23 cellular contexts compared by ENCODE assay signal in genomic region chr9:100637787-100638186, GRCh38. TPM values are rescaled to one million over a fixed set of nuclear protein-coding genes. Genes with fewer than 3 reads are reported as not detected.
A peak's percentile ranks its signal among the peaks of the same experiment; 100 is the strongest.
DNase-seq lines count a peak whose midpoint lies in the region; ATAC-seq, FAIRE-seq and TF ChIP-seq lines count a peak whose summit lies in the region.
"Had no signal": no experiment of that assay in that cellular context is flagged by ENCODE, and none has a peak within 500 bp of the region (broad histone marks: within the 10 kb centered on the region; RNA-seq: fewer than 3 reads in every experiment).

No MANE protein-coding gene starts in this region.

- TF ChIP-seq POLR2A in K562 (conservative IDR thresholded peaks at IDR 0.05) = no peak

- H3K9ac ChIP-seq in K562 (ENCODE audit: insufficient read depth in 1 of 2, low read depth in 2 of 2, low read length in 2 of 2) (no peak overlapping the region), GM23248 (no peak overlapping the region)
- H3K9ac ChIP-seq: BLaER1 treated with 17β-estradiol and CSF1 and Interleukin-3, amounts not matched to agents 10 nM and 100 nM had no signal

- no peaks in the 10 kb centered on the region for H3K27me3 Mint-ChIP-seq in nephron progenitor cell (ENCODE audit: low read depth, poor library complexity)

- H3K4me2 ChIP-seq in K562 (ENCODE audit: insufficient read depth, low read length) = no peak overlapping the region
- H3K4me2 ChIP-seq in GM23248 (ENCODE audit: unreplicated experiment) = no peak overlapping the region
- H3K4me2 ChIP-seq: BLaER1 treated with 17β-estradiol and CSF1 and Interleukin-3, amounts not matched to agents 10 nM and 100 nM had no signal

- peaks cover 12% of the 10 kb centered on the region for H3K4me1 Mint-ChIP-seq in nephron progenitor cell
- H3K4me1 Mint-ChIP-seq: immature natural killer cell; naive thymus-derived CD4-positive, alpha-beta T cell; stimulated activated effector memory CD8-positive, alpha-beta T cell treated with anti-CD3 and anti-CD28 coated beads, Interleukin-12 subunit alpha, Interleukin-12 subunit beta, amount 100 ng/mL, for 72 hours had no signal

- H3F3A ChIP-seq in GM23248 (ENCODE audit: insufficient read depth) = no peaks in the 10 kb centered on the region

- intact Hi-C loops in K562 (cut with micrococcal nuclease) = no loop called here

- H3K36me3 ChIP-seq in K562 (ENCODE audit: control insufficient read depth, insufficient read depth, low read length) = no peaks in the 10 kb centered on the region
- H3K36me3 ChIP-seq in GM23248 (ENCODE audit: low read depth) = no peaks in the 10 kb centered on the region
- H3K36me3 ChIP-seq: BLaER1 treated with 17β-estradiol and CSF1 and Interleukin-3, amounts not matched to agents 10 nM and 100 nM; prostate gland; tibial artery had no signal

- peak; percentile 1 for DNase-seq in DMS53 treated with DMSO at 0.1 percent for 48 hours (lab: John Stamatoyannopoulos, UW; ENCODE audit: unreplicated experiment)
- peak; percentile 41 for DNase-seq in HT-29 (ENCODE audit: low spot score)
- DNase-seq in K562 (ENCODE audit: extremely low read depth in 1 of 4, low spot score in 3 of 4) = peak in 1 of 4 experiments; percentile 48
- DNase-seq in nephron progenitor cell = peak; percentile 44
- DNase-seq in HPDE6-E6E7 (ENCODE audit: extremely low spot score) = no peak
- no peak for DNase-seq in ureter (ENCODE audit: low spot score)
- DNase-seq in GM23248 = no peak
- DNase-seq: activated CD8-positive, alpha-beta T cell treated with anti-CD3 and anti-CD28 coated beads for 36 hours; activated T-cell treated with anti-CD3 and anti-CD28 coated beads, Interleukin-2, amount 50 U/mL, for 48 hours; DMS 273 treated with DMSO at 0.1 percent for 48 hours; GOT3; immature natural killer cell; naive thymus-derived CD4-positive, alpha-beta T cell; NCI-H2029; tibial artery had no signal

- H3K9me3 ChIP-seq in K562 (replicated peaks; ENCODE audit: control insufficient read depth, insufficient read depth, low read depth, low read length) (no peaks in the 10 kb centered on the region), GM23248 (ENCODE audit: low read depth) (no peaks in the 10 kb centered on the region)
- H3K9me3 ChIP-seq: prostate gland, tibial artery had no signal

- peak in 1 of 3 experiments; percentile 13; a peak in 1 of 6 replicates for TF ChIP-seq CTCF in K562 (IDR thresholded peaks at IDR 0.05 in 2 of 3, conservative IDR thresholded peaks at IDR 0.05 in 1 of 3; ENCODE audit: insufficient read depth in 2 of 3, low read depth in 1 of 3, low read length in 3 of 3)
- no peak for TF ChIP-seq CTCF in nephron progenitor cell (IDR thresholded peaks at IDR 0.05)

- H4K20me1 ChIP-seq in K562 (replicated peaks; ENCODE audit: control insufficient read depth, insufficient read depth, low read length) = no peaks in the 10 kb centered on the region
- H4K20me1 ChIP-seq in GM23248 (ENCODE audit: insufficient read depth) = no peaks in the 10 kb centered on the region
- H4K20me1 ChIP-seq: BLaER1 treated with 17β-estradiol and CSF1 and Interleukin-3, amounts not matched to agents 10 nM and 100 nM had no signal

- H3K27ac Mint-ChIP-seq in nephron progenitor cell = no peak overlapping the region
- H3K27ac Mint-ChIP-seq: activated CD8-positive, alpha-beta T cell treated with anti-CD3 and anti-CD28 coated beads for 36 hours; activated naive CD4-positive, alpha-beta T cell treated with anti-CD3 and anti-CD28 coated beads, Interleukin-2, amount 50 U/mL, for 72 hours; immature natural killer cell; naive thymus-derived CD4-positive, alpha-beta T cell; stimulated activated effector memory CD8-positive, alpha-beta T cell treated with anti-CD3 and anti-CD28 coated beads, Interleukin-12 subunit alpha, Interleukin-12 subunit beta, amount 100 ng/mL, for 72 hours had no signal

- H3K36me3 Mint-ChIP-seq in nephron progenitor cell (ENCODE audit: low read depth) = no peaks in the 10 kb centered on the region
- H3K36me3 Mint-ChIP-seq: stimulated activated effector memory CD8-positive, alpha-beta T cell treated with anti-CD3 and anti-CD28 coated beads, Interleukin-12 subunit alpha, Interleukin-12 subunit beta, amount 100 ng/mL, for 72 hours had no signal

- H3K27me3 ChIP-seq in K562 (ENCODE audit: control insufficient read depth in 2 of 2, insufficient read depth in 2 of 2, low read length in 2 of 2) (no peaks in the 10 kb centered on the region), GM23248 (replicated peaks; ENCODE audit: insufficient read depth) (no peaks in the 10 kb centered on the region)
- H3K27me3 ChIP-seq: BLaER1 treated with 17β-estradiol and CSF1 and Interleukin-3, amounts not matched to agents 10 nM and 100 nM; tibial artery had no signal

- H2AFZ ChIP-seq in K562 (ENCODE audit: low read depth, low read length) = 0 out of 2 replicates have a peak overlapping the region, but pooled peaks have one; percentile 39
- no peak overlapping the region for H2AFZ ChIP-seq in GM23248

- ATAC-seq in K562 = 0 out of 3 replicates have a peak, but pooled peaks have one; percentile 32
- ATAC-seq: activated CD8-positive, alpha-beta T cell treated with anti-CD3 and anti-CD28 coated beads for 36 hours; activated naive CD4-positive, alpha-beta T cell treated with anti-CD3 and anti-CD28 coated beads, Interleukin-2, amount 50 U/mL, for 72 hours; naive thymus-derived CD4-positive, alpha-beta T cell; Panc1; stimulated activated effector memory CD8-positive, alpha-beta T cell treated with anti-CD3 and anti-CD28 coated beads, Interleukin-12 subunit alpha, Interleukin-12 subunit beta, amount 100 ng/mL, for 72 hours had no signal

- H3K4me1 ChIP-seq in K562 (replicated peaks in 1 of 2; ENCODE audit: control insufficient read depth in 2 of 2, insufficient read depth in 2 of 2, low read length in 2 of 2) (no peaks in the 10 kb centered on the region), GM23248 (ENCODE audit: insufficient read depth) (no peaks in the 10 kb centered on the region)
- H3K4me1 ChIP-seq: BLaER1 treated with 17β-estradiol and CSF1 and Interleukin-3, amounts not matched to agents 10 nM and 100 nM; prostate gland; tibial artery had no signal

- no TSS peak for BruUV-seq in K562 (replicated peaks; lab: Mats Ljungman, UMichigan)

- no peaks in the 10 kb centered on the region for H3K9me2 ChIP-seq in GM23248 (ENCODE audit: insufficient read depth)

- no peak for FAIRE-seq in K562 (lab: Jason Lieb, UNC)
- FAIRE-seq: frontal cortex had no signal

- H3K4me3 Mint-ChIP-seq in nephron progenitor cell = no peak overlapping the region
- H3K4me3 Mint-ChIP-seq: activated CD8-positive, alpha-beta T cell treated with anti-CD3 and anti-CD28 coated beads for 36 hours; immature natural killer cell; naive thymus-derived CD4-positive, alpha-beta T cell; stimulated activated effector memory CD8-positive, alpha-beta T cell treated with anti-CD3 and anti-CD28 coated beads, Interleukin-12 subunit alpha, Interleukin-12 subunit beta, amount 100 ng/mL, for 72 hours had no signal

- no peaks in the 10 kb centered on the region for H3K9me1 ChIP-seq in K562 (ENCODE audit: control insufficient read depth, insufficient read depth, low read length)

- 0% methylated on average over 6 of the region's 6 CpGs for WGBS in K562 (ENCODE audit: insufficient coverage, low coverage, missing lambda C conversion rate)
- WGBS in GM23248 (ENCODE audit: low coverage in 1 of 2, low lambda C conversion rate in 2 of 2, missing lambda C conversion rate in 2 of 2), 2 experiments = 31 to 45% methylated on average over 6 of the region's 6 CpGs

- H3K4me3 ChIP-seq in K562 (no peak overlapping the region), GM23248 (no peak overlapping the region)
- H3K4me3 ChIP-seq: BLaER1 treated with 17β-estradiol and CSF1 and Interleukin-3, amounts not matched to agents 10 nM and 100 nM; lung; prostate gland; tibial artery had no signal

- H3K27ac ChIP-seq in K562 (ENCODE audit: extremely low read depth, low read depth, low read length) (no peak overlapping the region), GM23248 (no peak overlapping the region)
- H3K27ac ChIP-seq: BLaER1 treated with 17β-estradiol and CSF1 and Interleukin-3, amounts not matched to agents 10 nM and 100 nM; epithelial cell of prostate; prostate gland; tibial artery had no signal

- POLR2A ChIA-PET in K562 (lab: Yijun Ruan, JAX) = interaction anchor here (0.8 kb wide), 1 partner anchor 64 kb away, joined by 4 read pairs; no protein-coding TSS in a partner anchor

- H3K79me2 ChIP-seq in K562 (ENCODE audit: control insufficient read depth, insufficient read depth, low read length) (no peaks in the 10 kb centered on the region), GM23248 (ENCODE audit: insufficient read depth) (no peaks in the 10 kb centered on the region)

- in situ Hi-C loops in K562 (cut with MboI) = no loop called here
- in situ Hi-C loops in GM23248 (cut with MboI) = no loop called here

- H3K9me3 Mint-ChIP-seq in nephron progenitor cell = peaks cover 20% of the 10 kb centered on the region

- CTCF ChIA-PET in K562 (lab: Yijun Ruan, JAX; ENCODE audit: low intra/inter-chr PET ratio) = no interaction called here

- no peak for TF ChIP-seq RAD21 in K562 (CRISPR knock-in tag; conservative IDR thresholded peaks at IDR 0.05 in 1 of 2, IDR thresholded peaks at IDR 0.05 in 1 of 2)

- no peak for TF ChIP-seq EP300 in K562 (IDR thresholded peaks at IDR 0.05; ENCODE audit: low read length)

TF ChIP-seq in K562, 482 proteins besides CTCF, POLR2A, EP300 and RAD21 (continues in another document):
- TF ChIP-seq FOXA3 (CRISPR knock-in tag; conservative IDR thresholded peaks at IDR 0.05 in 1 of 2, IDR thresholded peaks at IDR 0.05 in 1 of 2) = peak; percentile 50 to 54; a peak in 3 of 4 replicates

RNA-seq across cellular contexts. Expression of gene CAVIN4, which starts 59.9 kb away (rescaled TPM):
- total RNA-seq in HT-29 (2014; rRNA removed; shearing (Covaris generic)) = 0.08 and 0.10 TPM in 2 replicates
- total RNA-seq in K562 (2011; cell fraction: chromatin; rRNA removed; ENCODE audit: low replicate concordance) = 0.28 and 0.90 TPM in 2 replicates
- total RNA-seq in K562 (2011; cell fraction: nucleolus; rRNA removed) = 0.17 and 0.26 TPM in 2 replicates
- 0.61 and 0.73 TPM in 2 replicates for total RNA-seq in K562 (2011; cell fraction: nucleoplasm; rRNA removed)
- 0.12 and 0.23 TPM in 2 replicates for total RNA-seq in K562 (2014; rRNA removed)
- total RNA-seq in K562 (2014; rRNA removed; fragmentation: Illumina TruSeq; extraction: Trizol) = 0.29 TPM in 2 replicates
- 0.25 and 0.30 TPM in 2 replicates for total RNA-seq in K562 (2015; rRNA removed; fragmentation: Illumina TruSeq; extraction: Trizol)
- total RNA-seq in K562 (2021) = 0.18 and 0.20 TPM in 2 replicates
- 0.05 and 0.11 TPM in 2 replicates for polyA plus RNA-seq in K562 (2011; rRNA removed)
- polyA plus RNA-seq in K562 (2011; cell fraction: cytosol; rRNA removed) = 0.04 TPM in 1 of 2 replicates, not detected in the other
- polyA plus RNA-seq in K562 (2011; cell fraction: nucleus; rRNA removed) = 0.14 and 0.20 TPM in 2 replicates
- polyA plus RNA-seq in K562 (2012) = 0.16 and 0.18 TPM in 2 replicates
- polyA plus RNA-seq in K562 (2014; fragmentation: Illumina TruSeq; extraction: Trizol) = 0.19 and 0.27 TPM in 2 replicates
- under 1 TPM; 0.06 TPM for polyA plus RNA-seq in K562 (2014; fragmentation: Nextera tagmentation; extraction: Ambion mirVana)
- 0.08 and 0.11 TPM in 2 replicates for polyA plus RNA-seq in K562 (2014; rRNA removed)
- 0.18 and 0.33 TPM in 2 replicates for polyA minus RNA-seq in K562 (2011; rRNA and poly(A)+ RNA removed)
- not detected in 2 replicates for polyA minus RNA-seq in K562 (2011; cell fraction: cytosol; rRNA and poly(A)+ RNA removed)
- polyA minus RNA-seq in K562 (2011; cell fraction: nucleus; rRNA and poly(A)+ RNA removed) = 0.27 and 0.33 TPM in 2 replicates
- 0.52 TPM for total RNA-seq in ureter
- total RNA-seq in GM23248 (2014; rRNA removed; shearing (Covaris generic)) = 1.7 and 1.9 TPM in 2 replicates
- polyA plus RNA-seq in GM23248 (2016; fragmentation: Nextera tagmentation; extraction: Ambion mirVana) = 0.60 and 0.65 TPM in 2 replicates
- polyA plus RNA-seq: immature natural killer cell; naive thymus-derived CD4-positive, alpha-beta T cell had no signal

Comparison
In these comparisons a context has a peak if more than half of its experiments do, and no peak if none do; other contexts are left out.
1. DNase-seq: peak in DMS53 treated with DMSO at 0.1 percent for 48 hours (single experiment), HT-29 (single experiment) and nephron progenitor cell (single experiment); none in HPDE6-E6E7 (single experiment), ureter (single experiment) and GM23248 (single experiment).